14 cellular contexts compared by ENCODE assay signal in the genomic region with DNA sequence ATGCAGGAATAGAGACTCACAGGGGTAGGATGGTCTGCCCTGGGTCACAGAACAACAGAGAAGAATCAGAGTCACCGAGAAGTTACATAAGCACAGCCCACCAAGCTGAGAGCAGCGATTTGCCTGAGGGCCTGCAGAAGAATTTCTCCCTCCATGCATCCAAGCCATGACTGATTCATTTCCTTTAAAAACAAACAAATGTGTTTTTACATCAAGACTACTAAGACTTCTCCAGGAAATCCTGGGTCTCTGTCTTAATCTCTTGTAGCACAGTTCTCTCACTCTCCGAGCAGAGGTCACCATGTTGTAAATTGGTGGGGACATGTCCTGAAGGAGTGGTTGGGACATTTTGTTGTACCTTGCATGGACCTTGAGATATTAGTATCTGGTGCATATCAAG.
DNase-seq lines count a peak whose midpoint lies in the region; FAIRE-seq and TF ChIP-seq lines count a peak whose summit lies in the region.
"Had no signal": no experiment of that assay in that cellular context is flagged by ENCODE, and none has a peak within 500 bp of the region (broad histone marks: within the 10 kb centered on the region; RNA-seq: fewer than 3 reads in every experiment).

No MANE protein-coding gene starts in this region.

- H3K9me3 ChIP-seq in HEK293 (ENCODE audit: control insufficient read depth, insufficient read depth, low read depth, low read length), result no peaks in the 10 kb centered on the region

- H3K4me3 ChIP-seq in HEK293 (ENCODE audit: low read depth, low read length), result no peak overlapping the region

- H3K27ac ChIP-seq in HEK293 (ENCODE audit: extremely low read depth, low read depth, low read length), result no peak overlapping the region; the same call in 1 of the 2 replicates

- POLR2A ChIA-PET in HEK293 (lab: Yijun Ruan, JAX), result interaction anchor here (1.3 kb wide), 1 partner anchor 24 kb away, joined by 4 read pairs; no protein-coding TSS in a partner anchor

- CTCF ChIA-PET in HEK293 (lab: Yijun Ruan, JAX), result interaction anchor here (0.8 to 1.3 kb wide), 2 partner anchors 18 to 64 kb away, joined by 3 to 6 read pairs; no protein-coding TSS in a partner anchor

- no peak for TF ChIP-seq CTCF in HEK293 (tag by site-specific recombination; IDR thresholded peaks at IDR 0.05)

- DNase-seq in amniotic stem cell (lab: John Stamatoyannopoulos, UW) (peak; percentile 67), foreskin melanocyte (peak; percentile 52), stromal cell of bone marrow (ENCODE audit: low read depth) (peak; percentile 18), NCI-H2227 (lab: John Stamatoyannopoulos, UW; ENCODE audit: unreplicated experiment) (no peak), RCC 7860 (ENCODE audit: low spot score) (no peak), NCI-H2081 (lab: John Stamatoyannopoulos, UW) (no peak), cerebellar nuclear complex (lab: John Stamatoyannopoulos, UW) (no peak)
- DNase-seq: activated CD8-positive, alpha-beta memory T cell treated with anti-CD3 and anti-CD28 coated beads for 24 hours; activated naive CD4-positive, alpha-beta T cell treated with anti-CD3 and anti-CD28 coated beads, Interleukin-2, amount 10 ng/mL, durations not matched to agents 7 days and 5 days; natural killer cell; NCI-H1417 treated with DMSO at 0.1 percent for 48 hours; NK-92 treated with Interleukin-12 subunit alpha and Interleukin-12 subunit beta, amount 100 ng/mL, for 24 hours had no signal

- H3K36me3 ChIP-seq in HEK293 (ENCODE audit: control insufficient read depth in 2 of 2, insufficient read depth in 1 of 2, low read length in 2 of 2), result no peaks in the 10 kb centered on the region

- no peak for FAIRE-seq in RCC 7860 (lab: Jason Lieb, UNC)
- FAIRE-seq: GM18507 had no signal

- peaks cover 39% of the 10 kb centered on the region for H3K4me1 ChIP-seq in HEK293 (ENCODE audit: control insufficient read depth, insufficient read depth, low read length)

TF ChIP-seq in HEK293, 187 proteins besides CTCF, POLR2A, EP300 and RAD21:
- TF ChIP-seq ZNF10 (tag by site-specific recombination; IDR thresholded peaks at IDR 0.05), result no peak
- TF ChIP-seq, protein P1, sequence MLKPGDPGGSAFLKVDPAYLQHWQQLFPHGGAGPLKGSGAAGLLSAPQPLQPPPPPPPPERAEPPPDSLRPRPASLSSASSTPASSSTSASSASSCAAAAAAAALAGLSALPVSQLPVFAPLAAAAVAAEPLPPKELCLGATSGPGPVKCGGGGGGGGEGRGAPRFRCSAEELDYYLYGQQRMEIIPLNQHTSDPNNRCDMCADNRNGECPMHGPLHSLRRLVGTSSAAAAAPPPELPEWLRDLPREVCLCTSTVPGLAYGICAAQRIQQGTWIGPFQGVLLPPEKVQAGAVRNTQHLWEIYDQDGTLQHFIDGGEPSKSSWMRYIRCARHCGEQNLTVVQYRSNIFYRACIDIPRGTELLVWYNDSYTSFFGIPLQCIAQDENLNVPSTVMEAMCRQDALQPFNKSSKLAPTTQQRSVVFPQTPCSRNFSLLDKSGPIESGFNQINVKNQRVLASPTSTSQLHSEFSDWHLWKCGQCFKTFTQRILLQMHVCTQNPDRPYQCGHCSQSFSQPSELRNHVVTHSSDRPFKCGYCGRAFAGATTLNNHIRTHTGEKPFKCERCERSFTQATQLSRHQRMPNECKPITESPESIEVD (tag by site-specific recombination; IDR thresholded peaks at IDR 0.05), result 0 out of 2 replicates have a peak, but pooled peaks have one; percentile 58

Comparison
In these comparisons a context has a peak if more than half of its experiments do, and no peak if none do; other contexts are left out.
1. DNase-seq: peak in amniotic stem cell (single experiment), foreskin melanocyte (single experiment) and stromal cell of bone marrow (single experiment); none in NCI-H2227 (single experiment), RCC 7860 (single experiment), NCI-H2081 (0 of 2) and cerebellar nuclear complex (0 of 2).